Comparison of ENCODE assay signal across 8 cellular contexts in the genomic region with DNA sequence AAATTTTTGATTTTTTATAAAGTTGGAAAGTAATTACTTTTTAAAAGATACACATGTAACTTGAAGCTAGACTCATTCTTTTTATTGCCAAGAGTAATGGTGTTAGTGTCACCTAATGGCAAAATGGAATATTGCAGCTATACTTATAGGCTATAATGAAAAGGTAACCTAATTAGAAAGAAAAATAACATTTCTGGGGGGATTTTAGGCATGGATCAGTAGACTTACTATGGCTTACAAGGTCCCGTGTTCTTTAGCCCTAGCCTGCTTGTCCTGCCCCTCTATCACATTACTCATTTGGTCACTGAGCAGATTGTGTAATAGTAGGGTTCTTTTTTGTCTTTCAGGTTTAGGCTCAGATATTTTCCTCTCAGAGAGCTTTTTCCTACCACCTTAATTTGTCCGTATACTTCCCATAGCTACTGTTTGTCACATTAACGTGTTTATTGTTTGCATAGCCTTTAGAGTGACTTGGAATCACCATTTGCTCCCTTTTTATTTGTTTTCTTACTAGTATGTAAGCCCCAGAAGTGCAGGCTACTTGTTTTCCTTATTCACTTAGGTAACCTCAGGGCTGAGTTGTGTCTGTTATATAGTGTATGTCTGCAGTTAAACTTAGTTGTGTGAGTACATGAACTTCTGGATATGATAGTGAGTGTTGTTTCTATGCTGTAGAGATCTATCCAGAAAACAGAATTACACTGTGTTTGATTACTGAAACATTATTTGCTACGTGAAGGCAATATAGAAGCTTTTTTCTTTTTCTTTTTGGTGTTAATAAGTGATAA. TPM values are rescaled to one million over a fixed set of nuclear protein-coding genes. Genes with fewer than 3 reads are reported as not detected.
A peak's percentile ranks its signal among the peaks of the same experiment; 100 is the strongest.
DNase-seq lines count a peak whose midpoint lies in the region; ATAC-seq, FAIRE-seq and TF ChIP-seq lines count a peak whose summit lies in the region.

No MANE protein-coding gene starts in this region.

- TF ChIP-seq CTCF in brain microvascular endothelial cell (IDR thresholded peaks at IDR 0.05; ENCODE audit: low read depth, low read length, missing control alignments), result peak; percentile 40

- peak; percentile 49 for ATAC-seq in GM21786 (IDR thresholded peaks at IDR 0.05; ENCODE audit: unreplicated experiment)

- H3K36me3 ChIP-seq in brain microvascular endothelial cell (replicated peaks), result no peaks in the 10 kb centered on the region

- DNase-seq in Daoy (ENCODE audit: low read depth), result peak; percentile 16
- DNase-seq in NCI-H2196 treated with DMSO at 0.1 percent for 48 hours (lab: John Stamatoyannopoulos, UW; ENCODE audit: unreplicated experiment), result peak; percentile 3
- DNase-seq in brain microvascular endothelial cell, result no peak
- DNase-seq in kidney tubule cell (ENCODE audit: low spot score), result peak; percentile 38
- DNase-seq in urothelium cell line (ENCODE audit: low spot score), result peak; percentile 8
- DNase-seq in activated naive CD4-positive, alpha-beta T cell treated with Interleukin-2 at 50 U/mL for 16 hours, result no peak
- DNase-seq in stimulated activated CD4-positive, alpha-beta T cell treated with anti-CD3 and anti-CD28 coated beads, Interleukin-4, amount 100 ng/mL, for 4 hours, result no peak

- FAIRE-seq in urothelium cell line (lab: Jason Lieb, UNC), result no peak

- in situ Hi-C loops in brain microvascular endothelial cell (cut with HindIII; ENCODE audit: low pct_ligation_motif_present, low sequenced_read_pairs), result no loop called here

- H3K27me3 ChIP-seq in brain microvascular endothelial cell (replicated peaks), result no peaks in the 10 kb centered on the region

- no peak overlapping the region for H3K27ac ChIP-seq in brain microvascular endothelial cell

- H3K4me3 ChIP-seq in brain microvascular endothelial cell (ENCODE audit: low read depth, low read length), result no peak overlapping the region

RNA-seq across cellular contexts. Expression of a gene that starts 58.7 kb away (rescaled TPM):
- 14.2 and 37.3 TPM in 2 replicates for total RNA-seq in Daoy (2014; rRNA removed; shearing (Covaris generic))

Comparison
In these comparisons a context has a peak if more than half of its experiments do, and no peak if none do; other contexts are left out.
1. DNase-seq: peak in Daoy (single experiment), NCI-H2196 treated with DMSO at 0.1 percent for 48 hours (single experiment), kidney tubule cell (single experiment) and urothelium cell line (single experiment); none in brain microvascular endothelial cell (single experiment), activated naive CD4-positive, alpha-beta T cell treated with Interleukin-2 at 50 U/mL for 16 hours (single experiment) and stimulated activated CD4-positive, alpha-beta T cell treated with anti-CD3 and anti-CD28 coated beads, Interleukin-4, amount 100 ng/mL, for 4 hours (0 of 2).